Comparison of ENCODE assay signal across 22 cellular contexts in genomic region chr3:13475871-13476590, GRCh38. TPM values are rescaled to one million over a fixed set of nuclear protein-coding genes. Genes with fewer than 3 reads are reported as not detected.
DNase-seq lines count a peak whose midpoint lies in the region; ATAC-seq and TF ChIP-seq lines count a peak whose summit lies in the region.
"Had no signal": no experiment of that assay in that cellular context is flagged by ENCODE, and none has a peak within 500 bp of the region (broad histone marks: within the 10 kb centered on the region; RNA-seq: fewer than 3 reads in every experiment).

No MANE protein-coding gene starts in this region.

- H2BK15ac ChIP-seq in neuronal stem cell (ENCODE audit: low read length) = no peak overlapping the region

- no peak overlapping the region for H2BK12ac ChIP-seq in neuronal stem cell (ENCODE audit: low read length)

- H3K4me1 ChIP-seq in PC-3 (ENCODE audit: insufficient read depth, low read length) = peaks cover 29% of the 10 kb centered on the region
- H3K4me1 ChIP-seq in neuronal stem cell (ENCODE audit: control insufficient read depth in 2 of 2, insufficient read depth in 1 of 2, low read depth in 1 of 2, low read length in 2 of 2) = peaks cover 12 to 22% of the 10 kb centered on the region in 2 donors

- POLR2A ChIA-PET in PC-3 (lab: Charles Lee; ENCODE audit: unreplicated experiment) = interaction anchor here (0.6 kb wide), 1 partner anchor 10 kb away, joined by 3 read pairs; no protein-coding TSS in a partner anchor

- H4K20me1 ChIP-seq in PC-3 (ENCODE audit: low read length) = no peaks in the 10 kb centered on the region

- BruUV-seq in PC-3 (replicated peaks; lab: Mats Ljungman, UMichigan) = no TSS peak

- H4K8ac ChIP-seq in neuronal stem cell (ENCODE audit: low read depth, low read length) = no peak overlapping the region

- H3F3A ChIP-seq in PC-3 (ENCODE audit: low read length, unreplicated experiment) = no peaks in the 10 kb centered on the region

- no peak for TF ChIP-seq CTCF in 22Rv1 (IDR thresholded peaks at IDR 0.05)
- TF ChIP-seq CTCF in PC-3 (conservative IDR thresholded peaks at IDR 0.05; ENCODE audit: low read depth, low read length) = no peak

- H3K9ac ChIP-seq in PC-3 (ENCODE audit: low read length) = no peak overlapping the region
- no peak overlapping the region for H3K9ac ChIP-seq in neuronal stem cell (ENCODE audit: low read depth, low read length, poor library complexity)

- intact Hi-C loops in PC-3 (cut with micrococcal nuclease) = no loop called here

- 0 out of 2 replicates have a peak overlapping the region, but pooled peaks have one; percentile 20 for H3K4me2 ChIP-seq in PC-3 (ENCODE audit: low read length)
- H3K4me2 ChIP-seq in neuronal stem cell (ENCODE audit: insufficient read depth, low read length, poor library complexity, severe bottlenecking) = no peak overlapping the region

- no CpG with 5 or more reads among the region's 7 CpGs for WGBS in neuronal stem cell (ENCODE audit: extremely low coverage in 2 of 2, insufficient read length in 2 of 2, insufficient replicate concordance in 1 of 2), 2 donors

- H3K9me2 ChIP-seq in PC-3 (replicated peaks; ENCODE audit: low read length) = no peaks in the 10 kb centered on the region

- H3K14ac ChIP-seq in neuronal stem cell (ENCODE audit: low read length) = no peak overlapping the region

- no peaks in the 10 kb centered on the region for H3K36me3 ChIP-seq in PC-3 (ENCODE audit: low read depth, low read length)
- H3K36me3 ChIP-seq in neuronal stem cell (replicated peaks in 1 of 2; ENCODE audit: control insufficient read depth in 2 of 2, insufficient read depth in 2 of 2, low read length in 2 of 2) = no peaks in the 10 kb centered on the region
- H3K36me3 ChIP-seq: tibial nerve had no signal

- ATAC-seq in PC-3 (peak; percentile 9), GM21717 (IDR thresholded peaks at IDR 0.05; ENCODE audit: unreplicated experiment) (no peak), GM18858 (IDR thresholded peaks at IDR 0.05; ENCODE audit: unreplicated experiment) (no peak)
- ATAC-seq: activated naive CD8-positive, alpha-beta T cell treated with anti-CD3 and anti-CD28 coated beads, Interleukin-2, amount 50 U/mL, for 24 hours; activated T-helper 17 cell treated with anti-CD3 and anti-CD28 coated beads, Interleukin-2, amount 50 U/mL, for 72 hours; foreskin keratinocyte; left cardiac atrium had no signal

- H2AFZ ChIP-seq in PC-3 (ENCODE audit: low read length) (no peak overlapping the region), neuronal stem cell (ENCODE audit: low read length) (no peak overlapping the region)

- peak overlapping the region; percentile 67 for H2AK5ac ChIP-seq in neuronal stem cell (ENCODE audit: low read depth, low read length)

- no peaks in the 10 kb centered on the region for H3K27me3 ChIP-seq in PC-3 (ENCODE audit: low read length)
- peaks cover 0 to 8% (median 3%) of the 10 kb centered on the region in 3 experiments for H3K27me3 ChIP-seq in neuronal stem cell (ENCODE audit: control insufficient read depth in 3 of 3, insufficient read depth in 3 of 3, low read depth in 1 of 3, low read length in 3 of 3)
- H3K27me3 ChIP-seq: foreskin keratinocyte, tibial nerve had no signal

- no peak overlapping the region for H2BK120ac ChIP-seq in neuronal stem cell (ENCODE audit: low read depth, low read length)

- no peaks in the 10 kb centered on the region for H3K79me1 ChIP-seq in neuronal stem cell (ENCODE audit: low read depth, low read length)

- no peak overlapping the region for H3K4ac ChIP-seq in neuronal stem cell (ENCODE audit: low read length)

- H3K4me3 ChIP-seq in PC-3 (ENCODE audit: low read length) (no peak overlapping the region), neuronal stem cell (ENCODE audit: low read length in 2 of 2) (no peak overlapping the region)
- H3K4me3 ChIP-seq: SK-N-MC, tibial nerve had no signal

- H3K9me3 ChIP-seq in PC-3 (ENCODE audit: low read length) (no peaks in the 10 kb centered on the region), neuronal stem cell (replicated peaks in 1 of 2; ENCODE audit: control insufficient read depth in 2 of 2, insufficient read depth in 1 of 2, low read depth in 1 of 2, low read length in 2 of 2) (no peaks in the 10 kb centered on the region)
- H3K9me3 ChIP-seq: tibial nerve had no signal

- H3K18ac ChIP-seq in neuronal stem cell (ENCODE audit: low read length) = no peak overlapping the region

- CTCF ChIA-PET in PC-3 (lab: Charles Lee) = no interaction called here

- no peak overlapping the region for H2BK5ac ChIP-seq in neuronal stem cell (ENCODE audit: low read length)

- no peak overlapping the region for H3K23ac ChIP-seq in neuronal stem cell (ENCODE audit: low read depth, low read length, poor library complexity)

- H3K79me2 ChIP-seq in PC-3 (ENCODE audit: low read length) = no peaks in the 10 kb centered on the region

- H4K91ac ChIP-seq in neuronal stem cell (ENCODE audit: low read depth, low read length, poor library complexity) = no peak overlapping the region

- H3K27ac ChIP-seq in 22Rv1 = peak overlapping the region; percentile 13; the same call in 1 of the 2 replicates
- no peak overlapping the region for H3K27ac ChIP-seq in PC-3 (ENCODE audit: low read length)
- H3K27ac ChIP-seq in neuronal stem cell (replicated peaks; ENCODE audit: low read length) = no peak overlapping the region
- H3K27ac ChIP-seq: foreskin keratinocyte, SK-N-MC had no signal

- DNase-seq in EH (ENCODE audit: low read depth) = peak; percentile 13
- DNase-seq in PC-3 = peak; percentile 67
- no peak for DNase-seq in neuronal stem cell (ENCODE audit: low spot score)
- no peak for DNase-seq in NK-92 treated with Interleukin-12 subunit alpha and Interleukin-12 subunit beta, amount 100 ng/mL, for 24 hours (lab: John Stamatoyannopoulos, UW)
- DNase-seq in medulla oblongata (ENCODE audit: extremely low spot score) = no peak
- DNase-seq: activated CD4-positive, CD25-positive, alpha-beta regulatory T cell; activated naive CD8-positive, alpha-beta T cell treated with anti-CD3 and anti-CD28 coated beads, Interleukin-2, amount 50 U/mL, for 24 hours; dermis blood vessel endothelial cell; foreskin keratinocyte; GDM1; left cardiac atrium; midbrain; NCI-H187 treated with DMSO at 0.1 percent for 48 hours; NCI-H524; nephron progenitor cell; stimulated activated CD4-positive, alpha-beta T cell treated with anti-CD3 and anti-CD28 coated beads, Interleukin-12 subunit alpha, Interleukin-12 subunit beta, amount 100 ng/mL, for 4 hours had no signal

RNA-seq across cellular contexts. Expression of gene HDAC11, which starts 4.1 kb away (rescaled TPM):
- 21.8 and 24.2 TPM in 2 replicates for total RNA-seq in PC-3 (2014; rRNA removed)
- 7.3 TPM for polyA plus RNA-seq in neuronal stem cell (2013, experiment 1 of 2)
- polyA plus RNA-seq in neuronal stem cell (2013, experiment 2 of 2) = 7.6 TPM

RNA-seq across cellular contexts. Expression of gene NUP210, which starts 55.9 kb away (rescaled TPM):
- 64.0 and 75.3 TPM in 2 replicates for total RNA-seq in PC-3 (2014; rRNA removed)
- polyA plus RNA-seq in neuronal stem cell (2013, experiment 1 of 2) = 35.4 TPM
- polyA plus RNA-seq in neuronal stem cell (2013, experiment 2 of 2) = 35.8 TPM
- total RNA-seq: foreskin keratinocyte had no signal
- polyA plus RNA-seq: foreskin keratinocyte had no signal

Comparison
In these comparisons a context has a peak if more than half of its experiments do, and no peak if none do; other contexts are left out.
1. DNase-seq: peak in EH (single experiment) and PC-3 (single experiment); none in neuronal stem cell (single experiment), NK-92 treated with Interleukin-12 subunit alpha and Interleukin-12 subunit beta, amount 100 ng/mL, for 24 hours (single experiment) and medulla oblongata (single experiment).